ENCODE assay signal across 24 cellular contexts in genomic region chr10:89363766-89364407, GRCh38. TPM values are rescaled to one million over a fixed set of nuclear protein-coding genes. Genes with fewer than 3 reads are reported as not detected.
DNase-seq lines count a peak whose midpoint lies in the region; ATAC-seq and TF ChIP-seq lines count a peak whose summit lies in the region.
"Had no signal": no experiment of that assay in that cellular context is flagged by ENCODE, and none has a peak within 500 bp of the region (broad histone marks: within the 10 kb centered on the region; RNA-seq: fewer than 3 reads in every experiment).

No MANE protein-coding gene starts in this region.

- H3K36me3 ChIP-seq in KMS-11 (ENCODE audit: insufficient read depth), result no peaks in the 10 kb centered on the region
- H3K36me3 ChIP-seq: esophagus muscularis mucosa, gastrocnemius medialis, upper lobe of left lung had no signal

- H3K9me3 Mint-ChIP-seq in stimulated activated memory B cell treated with anti-CD40 and anti-IgM and Interleukin-4, amounts not matched to agents 10 μg/mL and 1 μg/mL and 100 μg/mL, for 72 hours, result no peaks in the 10 kb centered on the region
- H3K9me3 Mint-ChIP-seq: activated naive CD4-positive, alpha-beta T cell treated with anti-CD3 and anti-CD28 coated beads, Interleukin-2, amount 50 U/mL, for 24 hours; central memory CD8-positive, alpha-beta T cell had no signal

- H3K27ac ChIP-seq in KMS-11, result peak overlapping the region; percentile 32; the same call in 1 of the 2 replicates
- H3K27ac ChIP-seq: esophagus muscularis mucosa, gastrocnemius medialis, upper lobe of left lung had no signal

- no peak overlapping the region for H3K4me3 Mint-ChIP-seq in stimulated activated memory B cell treated with anti-CD40 and anti-IgM and Interleukin-4, amounts not matched to agents 10 μg/mL and 1 μg/mL and 100 μg/mL, for 72 hours
- H3K4me3 Mint-ChIP-seq: activated naive CD4-positive, alpha-beta T cell treated with anti-CD3 and anti-CD28 coated beads, Interleukin-2, amount 50 U/mL, for 24 hours; central memory CD8-positive, alpha-beta T cell had no signal

- H4K20me1 ChIP-seq in KMS-11 (ENCODE audit: insufficient read depth), result no peaks in the 10 kb centered on the region

- peak overlapping the region; percentile 3; the same call in 1 of the 2 replicates for H3K4me2 ChIP-seq in KMS-11
- H3K4me2 ChIP-seq: SK-N-SH, smooth muscle cell had no signal

- H3K9ac ChIP-seq in KMS-11, result no peak overlapping the region
- H3K9ac ChIP-seq: SK-N-SH had no signal

- no peak for DNase-seq in globus pallidus (ENCODE audit: low spot score)
- no peak for DNase-seq in ureter (ENCODE audit: low spot score)
- no peak for DNase-seq in AG20443 (ENCODE audit: low spot score)
- DNase-seq: activated T-cell treated with anti-CD3 and anti-CD28 coated beads, Interleukin-2, amount 50 U/mL, for 48 hours; DMS53; effector CD4-positive, alpha-beta T cell; gastrocnemius medialis; KG1; NCI-H1930; SK-N-SH; stimulated activated CD4-positive, alpha-beta T cell treated with anti-CD3 and anti-CD28 coated beads, Interleukin-4, amount 100 ng/mL, for 1 hour; upper lobe of left lung had no signal

- H3K4me1 ChIP-seq in KMS-11 (ENCODE audit: low read depth, poor library complexity, severe bottlenecking), result peaks cover 90% of the 10 kb centered on the region

- peak overlapping the region; percentile 39; the same call in 1 of the 2 replicates for H2AFZ ChIP-seq in KMS-11 (ENCODE audit: low read depth)

- peak overlapping the region; percentile 17 for H3K27ac Mint-ChIP-seq in stimulated activated memory B cell treated with anti-CD40 and anti-IgM and Interleukin-4, amounts not matched to agents 10 μg/mL and 1 μg/mL and 100 μg/mL, for 72 hours
- H3K27ac Mint-ChIP-seq: activated naive CD4-positive, alpha-beta T cell treated with anti-CD3 and anti-CD28 coated beads, Interleukin-2, amount 50 U/mL, for 24 hours had no signal

- no peaks in the 10 kb centered on the region for H3K27me3 Mint-ChIP-seq in stimulated activated memory B cell treated with anti-CD40 and anti-IgM and Interleukin-4, amounts not matched to agents 10 μg/mL and 1 μg/mL and 100 μg/mL, for 72 hours
- H3K27me3 Mint-ChIP-seq: activated naive CD4-positive, alpha-beta T cell treated with anti-CD3 and anti-CD28 coated beads, Interleukin-2, amount 50 U/mL, for 24 hours; central memory CD8-positive, alpha-beta T cell had no signal

- no peak overlapping the region for H3K4me3 ChIP-seq in KMS-11 (IDR thresholded peaks at IDR 0.05; ENCODE audit: insufficient read depth, low read depth, low read length)
- H3K4me3 ChIP-seq: esophagus muscularis mucosa, gastrocnemius medialis, lung, smooth muscle cell, upper lobe of left lung had no signal

- no peaks in the 10 kb centered on the region for H3K36me3 Mint-ChIP-seq in stimulated activated memory B cell treated with anti-CD40 and anti-IgM and Interleukin-4, amounts not matched to agents 10 μg/mL and 1 μg/mL and 100 μg/mL, for 72 hours
- H3K36me3 Mint-ChIP-seq: activated naive CD4-positive, alpha-beta T cell treated with anti-CD3 and anti-CD28 coated beads, Interleukin-2, amount 50 U/mL, for 24 hours had no signal

- peaks cover 11% of the 10 kb centered on the region for H3K4me1 Mint-ChIP-seq in stimulated activated memory B cell treated with anti-CD40 and anti-IgM and Interleukin-4, amounts not matched to agents 10 μg/mL and 1 μg/mL and 100 μg/mL, for 72 hours

- H3K27me3 ChIP-seq in KMS-11 (ENCODE audit: insufficient read depth, low read depth), result no peaks in the 10 kb centered on the region
- H3K27me3 ChIP-seq: esophagus muscularis mucosa, gastrocnemius medialis, upper lobe of left lung had no signal

- ATAC-seq in GM19025 (IDR thresholded peaks at IDR 0.05; ENCODE audit: low read depth, unreplicated experiment) (peak; percentile 38), GM21529 (IDR thresholded peaks at IDR 0.05; ENCODE audit: unreplicated experiment) (peak; percentile 43)
- no peak for ATAC-seq in stimulated activated memory B cell treated with anti-CD40 and anti-IgM and Interleukin-4, amounts not matched to agents 10 μg/mL and 1 μg/mL and 100 μg/mL, for 72 hours
- ATAC-seq: gastrocnemius medialis had no signal

- H3K79me2 ChIP-seq in KMS-11 (ENCODE audit: insufficient read depth, low read depth), result no peaks in the 10 kb centered on the region

- no peak for TF ChIP-seq CTCF in KMS-11 (conservative IDR thresholded peaks at IDR 0.05; ENCODE audit: low read depth, low read length)

RNA-seq across cellular contexts. Expression of gene IFIT1B, which starts 14.0 kb away (rescaled TPM):
- total RNA-seq in ureter, result not detected
- total RNA-seq: astrocyte, gastrocnemius medialis, renal cortical epithelial cell, RPMI7951, smooth muscle cell had no signal

RNA-seq across cellular contexts. Expression of gene IFIT1, which starts 28.5 kb away (rescaled TPM):
- total RNA-seq in ureter, result 4.1 TPM

RNA-seq across cellular contexts. Expression of gene IFIT3, which starts 36.1 kb away (rescaled TPM):
- total RNA-seq in ureter, result 10.2 TPM

RNA-seq across cellular contexts. Expression of gene IFIT5, which starts 50.5 kb away (rescaled TPM):
- 17.4 TPM for total RNA-seq in ureter
